31 cellular contexts compared by ENCODE assay signal in the genomic region with DNA sequence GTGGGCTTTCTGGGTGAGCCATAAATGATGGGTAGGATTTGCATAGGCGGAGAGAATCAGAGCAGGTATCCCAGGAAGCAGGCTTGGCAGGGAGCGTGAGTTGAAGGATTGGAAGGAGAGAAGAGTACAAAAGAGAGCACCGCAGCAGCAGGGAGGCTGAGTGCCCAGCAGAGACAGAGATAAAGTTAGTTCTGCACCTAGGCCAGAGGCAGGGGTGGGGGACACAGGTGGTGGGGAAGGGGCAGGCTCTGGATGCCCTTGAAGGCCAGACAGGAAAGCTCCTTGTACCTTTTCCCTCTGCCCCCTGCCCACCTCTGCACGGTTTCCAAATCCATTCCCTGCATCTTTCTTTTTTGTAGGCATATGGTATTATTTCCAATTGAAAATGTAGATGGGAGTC. TPM values are rescaled to one million over a fixed set of nuclear protein-coding genes. Genes with fewer than 3 reads are reported as not detected.
A peak's percentile ranks its signal among the peaks of the same experiment; 100 is the strongest.
DNase-seq lines count a peak whose midpoint lies in the region; FAIRE-seq and TF ChIP-seq lines count a peak whose summit lies in the region.
"Had no signal": no experiment of that assay in that cellular context is flagged by ENCODE, and none has a peak within 500 bp of the region (broad histone marks: within the 10 kb centered on the region; RNA-seq: fewer than 3 reads in every experiment).

No MANE protein-coding gene starts in this region.

- no peak for FAIRE-seq in HTR-8/SVneo (lab: Jason Lieb, UNC)
- FAIRE-seq: A204.1, GM12878, GM12892, GM18507 had no signal

- DNase-seq in NCI-H526 (lab: John Stamatoyannopoulos, UW): peak; percentile 41 to 53
- peak; percentile 19 for DNase-seq in coronary artery (ENCODE audit: low spot score)
- DNase-seq in islet precursor cell: peak; percentile 9
- no peak for DNase-seq in HTR-8/SVneo (ENCODE audit: insufficient read length, low spot score)
- no peak for DNase-seq in stimulated activated CD4-positive, alpha-beta T cell treated with anti-CD3 and anti-CD28 coated beads, Interleukin-2, amount 100 ng/mL, for 48 hours
- no peak for DNase-seq in glutamatergic neuron
- DNase-seq in hypothalamus (lab: John Stamatoyannopoulos, UW): no peak
- DNase-seq: 8988T; ACHN; BE2C; C1 segment of cervical spinal cord; CD4-positive, alpha-beta memory T cell; CD4-positive, CD25-positive, alpha-beta regulatory T cell; CD8-positive, alpha-beta memory T cell; COR-L47; DMS 273 treated with DMSO at 0.1 percent for 48 hours; DMS153; DMS53; DMS79; DND-41; EL; GDM1 had no signal

- H3K4me3 ChIP-seq in coronary artery: no peak overlapping the region
- H3K4me3 ChIP-seq: BLaER1, GM12878 had no signal

- H3K36me3 Mint-ChIP-seq in glutamatergic neuron (ENCODE audit: unreplicated experiment): no peaks in the 10 kb centered on the region
- H3K36me3 Mint-ChIP-seq: CD14-positive monocyte; CD4-positive, alpha-beta memory T cell; CD4-positive, CD25-positive, alpha-beta regulatory T cell; CD8-positive, alpha-beta memory T cell had no signal

- H3K4me3 Mint-ChIP-seq in glutamatergic neuron (ENCODE audit: unreplicated experiment): no peak overlapping the region
- H3K4me3 Mint-ChIP-seq: CD14-positive monocyte; CD4-positive, CD25-positive, alpha-beta regulatory T cell; CD8-positive, alpha-beta memory T cell had no signal

- no peak overlapping the region for H3K27ac Mint-ChIP-seq in glutamatergic neuron (ENCODE audit: unreplicated experiment)
- H3K27ac Mint-ChIP-seq: CD14-positive monocyte; CD4-positive, alpha-beta memory T cell; CD4-positive, CD25-positive, alpha-beta regulatory T cell; CD8-positive, alpha-beta memory T cell had no signal

- H3K9me3 Mint-ChIP-seq in glutamatergic neuron (ENCODE audit: unreplicated experiment): no peaks in the 10 kb centered on the region
- H3K9me3 Mint-ChIP-seq: CD4-positive, alpha-beta memory T cell; CD8-positive, alpha-beta memory T cell had no signal

- TF ChIP-seq CTCF in coronary artery (IDR thresholded peaks at IDR 0.05) (no peak), glutamatergic neuron (IDR thresholded peaks at IDR 0.05; ENCODE audit: partially characterized antibody, unreplicated experiment) (no peak)

- no peaks in the 10 kb centered on the region for H3K27me3 Mint-ChIP-seq in glutamatergic neuron (ENCODE audit: unreplicated experiment)

- H3K4me1 Mint-ChIP-seq in glutamatergic neuron (ENCODE audit: low read depth, unreplicated experiment): peaks cover 1% of the 10 kb centered on the region
- H3K4me1 Mint-ChIP-seq: CD14-positive monocyte; CD4-positive, alpha-beta memory T cell; CD4-positive, CD25-positive, alpha-beta regulatory T cell; CD8-positive, alpha-beta memory T cell had no signal

- H3K27ac ChIP-seq in coronary artery: no peak overlapping the region
- H3K27ac ChIP-seq: BLaER1 had no signal

RNA-seq across cellular contexts. Expression of a gene that starts 33.0 kb away (rescaled TPM):
- total RNA-seq in glutamatergic neuron (ENCODE audit: unreplicated experiment): 0.64 TPM
- total RNA-seq: A673; CD4-positive, alpha-beta memory T cell; CD4-positive, CD25-positive, alpha-beta regulatory T cell; CD8-positive, alpha-beta memory T cell; Daoy; G401; GM12878 had no signal

Comparison
In these comparisons a context has a peak if more than half of its experiments do, and no peak if none do; other contexts are left out.
1. DNase-seq: peak in NCI-H526 (2 of 2), coronary artery (single experiment) and islet precursor cell (single experiment); none in HTR-8/SVneo (single experiment), stimulated activated CD4-positive, alpha-beta T cell treated with anti-CD3 and anti-CD28 coated beads, Interleukin-2, amount 100 ng/mL, for 48 hours (0 of 2), glutamatergic neuron (single experiment) and hypothalamus (0 of 51).